Comparison of ENCODE assay signal across 11 cellular contexts in the genomic region with DNA sequence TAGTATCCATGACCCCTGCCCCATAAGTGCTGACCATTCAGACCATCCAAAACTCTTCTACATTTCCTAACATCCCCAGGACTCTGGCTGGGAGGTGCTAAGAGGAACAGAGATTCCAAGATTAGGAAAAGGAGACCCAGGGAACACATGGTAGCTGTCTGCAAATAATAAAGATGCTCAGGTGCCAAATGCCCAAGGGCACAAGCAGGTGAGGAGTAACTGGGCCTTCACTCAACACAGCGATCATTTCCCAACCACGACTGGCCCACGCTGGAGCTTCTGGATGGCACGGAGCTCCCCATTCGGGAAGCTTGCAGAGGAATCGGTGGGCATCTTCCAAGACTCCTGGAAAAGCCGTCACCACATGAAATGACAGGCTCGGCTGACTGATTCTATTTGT.
"Had no signal": no experiment of that assay in that cellular context is flagged by ENCODE, and none has a peak within 500 bp of the region (broad histone marks: within the 10 kb centered on the region; RNA-seq: fewer than 3 reads in every experiment).

No MANE protein-coding gene starts in this region.

- H3K4me2 ChIP-seq: GM23338 had no signal

- H3K9me3 ChIP-seq: HAP-1 had no signal

- H2AFZ ChIP-seq: GM23248, GM23338 had no signal

- DNase-seq: GM23248, GOT3, H7, H9, HCEC 1CT, HFFc6 had no signal

- H3K36me3 ChIP-seq: HAP-1 had no signal

- FAIRE-seq: H1, H54 had no signal

- H3K4me3 ChIP-seq: GM23248, GM23338, HAP-1 had no signal

- H3K4me1 ChIP-seq: HAP-1 had no signal

- H3K27ac Mint-ChIP-seq: GM23338, H9, HFFc6 had no signal

- H3K4me3 Mint-ChIP-seq: GM23338, H9, HFFc6 had no signal

- H3K9me3 Mint-ChIP-seq: GM23338, H9, HFFc6 had no signal

- H3K27ac ChIP-seq: GM23248 had no signal

- ATAC-seq: GM23338, HCT116 had no signal
